21 cellular contexts compared by ENCODE assay signal in the genomic region with DNA sequence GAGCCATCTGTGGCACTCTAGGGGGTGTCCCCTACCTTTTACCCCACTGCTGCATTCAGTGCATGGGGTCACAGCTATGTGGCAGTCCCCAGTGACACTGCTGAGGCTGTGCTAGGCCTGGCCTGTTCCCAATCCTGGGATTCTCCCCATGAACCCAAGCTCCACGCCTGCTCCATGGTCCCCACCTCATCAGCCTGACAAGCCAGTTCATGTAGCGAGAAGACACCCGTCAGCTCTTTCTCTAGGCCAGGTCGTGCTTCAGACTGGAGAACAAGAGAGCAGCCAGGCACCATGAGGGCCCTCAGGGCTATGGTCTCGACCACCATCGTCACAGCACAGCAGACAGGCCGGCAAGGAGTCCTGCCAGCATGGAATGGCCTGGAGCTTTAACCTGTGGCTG.
"Had no signal": no experiment of that assay in that cellular context is flagged by ENCODE, and none has a peak within 500 bp of the region (broad histone marks: within the 10 kb centered on the region; RNA-seq: fewer than 3 reads in every experiment).

No MANE protein-coding gene starts in this region.

- H3K4me3 ChIP-seq: esophagus squamous epithelium, gastrocnemius medialis, heart right ventricle, left lung, lower lobe of right lung had no signal

- ATAC-seq: effector memory CD8-positive, alpha-beta T cell; esophagus mucosa; gastrocnemius medialis; heart right ventricle; left cardiac atrium; left lung; left ventricle myocardium superior; lower lobe of right lung had no signal

- H3K9me3 ChIP-seq: gastrocnemius medialis had no signal

- H3K4me1 ChIP-seq: esophagus squamous epithelium, gastrocnemius medialis, heart right ventricle, left lung, lower lobe of right lung had no signal

- H3K9me3 Mint-ChIP-seq: effector memory CD8-positive, alpha-beta T cell had no signal

- H3K4me1 Mint-ChIP-seq: endodermal cell had no signal

- H3K4me3 Mint-ChIP-seq: dendritic cell treated with granulocyte-macrophage colony-stimulating factor and Interleukin-4, amounts not matched to agents 40 ng/mL and 50 ng/mL, for 4 days; effector memory CD8-positive, alpha-beta T cell; endodermal cell had no signal

- H3K36me3 ChIP-seq: esophagus squamous epithelium, gastrocnemius medialis, heart right ventricle, left lung, lower lobe of right lung had no signal

- DNase-seq: cortex of kidney; effector CD8-positive, alpha-beta T cell; effector memory CD8-positive, alpha-beta T cell; endodermal cell; erythroblast; esophagus squamous epithelium; foreskin fibroblast; foreskin melanocyte; gastrocnemius medialis; glutamatergic neuron; heart right ventricle; hippocampal formation; left cardiac atrium; left lung; left ventricle myocardium superior; lower lobe of right lung; mesendoderm; midbrain had no signal

- H3K27ac Mint-ChIP-seq: dendritic cell treated with granulocyte-macrophage colony-stimulating factor and Interleukin-4, amounts not matched to agents 40 ng/mL and 50 ng/mL, for 4 days; effector memory CD8-positive, alpha-beta T cell; endodermal cell had no signal

- H3K27ac ChIP-seq: epithelial cell of prostate, esophagus squamous epithelium, gastrocnemius medialis, heart right ventricle, left lung, lower lobe of right lung had no signal
